In genomic region chr19:29871143-29871542, GRCh38 we compare ENCODE assay signal across 1 cellular context.
A peak's percentile ranks its signal among the peaks of the same experiment; 100 is the strongest.
TF ChIP-seq lines count a peak whose summit lies in the region.

No MANE protein-coding gene starts in this region.

TF ChIP-seq in K562, 482 proteins besides CTCF, POLR2A, EP300 and RAD21 (continues in another document):
- no peak for TF ChIP-seq MAFK (IDR thresholded peaks at IDR 0.05; ENCODE audit: low read length)
- TF ChIP-seq TARDBP (IDR thresholded peaks at IDR 0.05): no peak
- no peak for TF ChIP-seq ZNF23 (CRISPR knock-in tag; IDR thresholded peaks at IDR 0.05)
- no peak for TF ChIP-seq STAT6 (CRISPR knock-in tag; IDR thresholded peaks at IDR 0.05)
- no peak for TF ChIP-seq DNMT1 (IDR thresholded peaks at IDR 0.05)
- no peak for TF ChIP-seq BCLAF1 (IDR thresholded peaks at IDR 0.05; ENCODE audit: borderline replicate concordance in 1 of 2, control insufficient read depth in 1 of 2, low read depth in 2 of 2, low read length in 1 of 2)
- TF ChIP-seq CTBP1 (IDR thresholded peaks at IDR 0.05; ENCODE audit: borderline replicate concordance): peak; percentile 15; the same call in 1 of the 2 replicates
- TF ChIP-seq HNRNPK (IDR thresholded peaks at IDR 0.05; ENCODE audit: low read depth, low read length, poor library complexity, severe bottlenecking): no peak
- TF ChIP-seq ZNF740 (CRISPR knock-in tag; IDR thresholded peaks at IDR 0.05): 0 out of 2 replicates have a peak, but pooled peaks have one; percentile 49
- TF ChIP-seq ZNF740 (tag; IDR thresholded peaks at IDR 0.05): peak in 1 of 2 experiments; percentile 75; a peak in 2 of 4 replicates
- TF ChIP-seq ZNF592 (IDR thresholded peaks at IDR 0.05): no peak
- TF ChIP-seq NR2C2 (CRISPR knock-in tag; IDR thresholded peaks at IDR 0.05): no peak
- peak; percentile 85 for TF ChIP-seq NR2C2 (tag; IDR thresholded peaks at IDR 0.05)
- no peak for TF ChIP-seq IRF9 (tag; IDR thresholded peaks at IDR 0.05)
- no peak for TF ChIP-seq TSHZ1 (CRISPR knock-in tag; IDR thresholded peaks at IDR 0.05)
- no peak for TF ChIP-seq ZFP1 (CRISPR knock-in tag; IDR thresholded peaks at IDR 0.05)
- TF ChIP-seq E2F8 (IDR thresholded peaks at IDR 0.05; ENCODE audit: low read depth, partially characterized antibody): no peak
- no peak for TF ChIP-seq LEF1 (IDR thresholded peaks at IDR 0.05)
- no peak for TF ChIP-seq CBX1 (IDR thresholded peaks at IDR 0.05; ENCODE audit: low read depth)
- 0 out of 2 replicates have a peak, but pooled peaks have one; percentile 13 for TF ChIP-seq ZBTB9 (CRISPR knock-in tag; IDR thresholded peaks at IDR 0.05)
- TF ChIP-seq TAL1 (IDR thresholded peaks at IDR 0.05): no peak
- no peak for TF ChIP-seq KAT8 (IDR thresholded peaks at IDR 0.05; ENCODE audit: low read depth)
- peak; percentile 35; the same call in 1 of the 2 replicates for TF ChIP-seq ESRRA (IDR thresholded peaks at IDR 0.05; ENCODE audit: borderline replicate concordance, low read depth)
- peak in 1 of 2 experiments; percentile 21; a peak in 1 of 4 replicates for TF ChIP-seq TBL1XR1 (IDR thresholded peaks at IDR 0.05; ENCODE audit: low read length in 2 of 2)
- TF ChIP-seq ZNF561 (CRISPR knock-in tag; conservative IDR thresholded peaks at IDR 0.05): no peak
- peak in 1 of 2 experiments; percentile 78; a peak in 2 of 4 replicates for TF ChIP-seq FOXA3 (CRISPR knock-in tag; conservative IDR thresholded peaks at IDR 0.05 in 1 of 2, IDR thresholded peaks at IDR 0.05 in 1 of 2)
- peak; percentile 83 for TF ChIP-seq SOX6 (IDR thresholded peaks at IDR 0.05)
- TF ChIP-seq NR2C1 (IDR thresholded peaks at IDR 0.05): no peak
- TF ChIP-seq NR2C1 (tag; IDR thresholded peaks at IDR 0.05): peak; percentile 76
- TF ChIP-seq CCAR2 (IDR thresholded peaks at IDR 0.05; ENCODE audit: low read depth, low read length): no peak
- no peak for TF ChIP-seq E2F6 (IDR thresholded peaks at IDR 0.05; ENCODE audit: borderline replicate concordance in 1 of 2, extremely low read depth in 1 of 2, insufficient read depth in 1 of 2, insufficient read length in 1 of 2, low read depth in 1 of 2, low read length in 1 of 2, poor library complexity in 1 of 2, severe bottlenecking in 1 of 2)
- TF ChIP-seq ELF2 (CRISPR knock-in tag; IDR thresholded peaks at IDR 0.05): 0 out of 2 replicates have a peak, but pooled peaks have one; percentile 62
- TF ChIP-seq SMAD4 (CRISPR knock-in tag; conservative IDR thresholded peaks at IDR 0.05): no peak
- peak in 1 of 2 experiments; percentile 15; a peak in 1 of 4 replicates for TF ChIP-seq RCOR1 (IDR thresholded peaks at IDR 0.05; ENCODE audit: borderline replicate concordance in 1 of 2, low read depth in 2 of 2, low read length in 2 of 2)
- no peak for TF ChIP-seq TSC22D4 (tag; IDR thresholded peaks at IDR 0.05)
- TF ChIP-seq KLF6 (CRISPR knock-in tag; IDR thresholded peaks at IDR 0.05; ENCODE audit: borderline replicate concordance): no peak
